ENCODE assay signal across 20 cellular contexts in the genomic region with DNA sequence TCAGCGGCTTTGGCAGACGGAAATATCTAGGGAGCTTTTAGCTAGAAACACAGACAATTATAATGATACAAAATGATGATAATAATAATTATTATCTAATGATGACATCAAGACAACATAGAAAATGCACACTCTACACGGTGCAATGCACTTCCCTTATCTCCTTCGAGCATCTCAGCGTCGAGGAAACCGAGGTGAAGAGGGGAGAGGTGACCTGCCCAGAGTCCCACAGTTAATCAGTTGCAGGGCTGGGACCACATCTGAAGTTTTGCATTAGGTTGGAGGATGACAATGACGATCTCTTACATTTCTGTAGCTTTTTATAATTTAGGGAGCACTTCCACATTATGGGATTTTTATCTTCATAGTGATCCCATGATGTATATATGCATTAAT.
DNase-seq lines count a peak whose midpoint lies in the region; ATAC-seq and TF ChIP-seq lines count a peak whose summit lies in the region.
"Had no signal": no experiment of that assay in that cellular context is flagged by ENCODE, and none has a peak within 500 bp of the region (broad histone marks: within the 10 kb centered on the region; RNA-seq: fewer than 3 reads in every experiment).

No MANE protein-coding gene starts in this region.

- H3K9me3 ChIP-seq in DND-41 (ENCODE audit: insufficient read depth, low read length, severe bottlenecking) = no peaks in the 10 kb centered on the region
- H3K9me3 ChIP-seq: A549, BE2C, HAP-1 had no signal

- CTCF ChIA-PET in activated CD8-positive, alpha-beta T cell treated with anti-CD3 and anti-CD28 coated beads for 36 hours (lab: Charles Lee) = no interaction called here

- H3K4me1 ChIP-seq in DND-41 (ENCODE audit: insufficient read depth, low read length) = no peaks in the 10 kb centered on the region
- H3K4me1 ChIP-seq: A549; BE2C; BLaER1 treated with 17β-estradiol and CSF1 and Interleukin-3, amounts not matched to agents 10 nM and 100 nM; HAP-1 had no signal

- no peaks in the 10 kb centered on the region for H3K36me3 Mint-ChIP-seq in HFFc6 (ENCODE audit: low read depth)
- H3K36me3 Mint-ChIP-seq in activated CD8-positive, alpha-beta T cell treated with anti-CD3 and anti-CD28 coated beads for 36 hours (ENCODE audit: low read depth) = no peaks in the 10 kb centered on the region
- H3K36me3 Mint-ChIP-seq: CD14-positive monocyte; CD8-positive, alpha-beta memory T cell had no signal

- TF ChIP-seq CTCF in DND-41 (IDR thresholded peaks at IDR 0.05; ENCODE audit: borderline replicate concordance, extremely low read depth, low read length, poor library complexity, severe bottlenecking) (no peak), HFFc6 (IDR thresholded peaks at IDR 0.05) (no peak)
- TF ChIP-seq CTCF in activated CD8-positive, alpha-beta T cell treated with anti-CD3 and anti-CD28 coated beads for 36 hours (IDR thresholded peaks at IDR 0.05) = no peak

- H3K27me3 ChIP-seq in DND-41 (ENCODE audit: insufficient read depth, low read length, poor library complexity) = peaks cover 3% of the 10 kb centered on the region
- H3K27me3 ChIP-seq: BE2C; BLaER1 treated with 17β-estradiol and CSF1 and Interleukin-3, amounts not matched to agents 10 nM and 100 nM had no signal

- H3K4me3 ChIP-seq in DND-41 (ENCODE audit: low read depth in 1 of 2, low read length in 2 of 2) = no peak overlapping the region
- H3K4me3 ChIP-seq: A549; BLaER1 treated with 17β-estradiol and CSF1 and Interleukin-3, amounts not matched to agents 10 nM and 100 nM; GM12878; GM23248; HAP-1 had no signal

- H4K20me1 ChIP-seq in DND-41 (ENCODE audit: insufficient read depth, low read length) = no peaks in the 10 kb centered on the region
- H4K20me1 ChIP-seq: BLaER1 treated with 17β-estradiol and CSF1 and Interleukin-3, amounts not matched to agents 10 nM and 100 nM had no signal

- ATAC-seq in DND-41 (ENCODE audit: insufficient read depth, low read depth) = 0 out of 3 replicates have a peak, but pooled peaks have one; percentile 49
- no peak for ATAC-seq in activated CD8-positive, alpha-beta T cell treated with anti-CD3 and anti-CD28 coated beads for 36 hours
- ATAC-seq: GM12878 had no signal

- peaks cover 3% of the 10 kb centered on the region for H3K27me3 Mint-ChIP-seq in HFFc6 (ENCODE audit: insufficient read depth)
- no peaks in the 10 kb centered on the region for H3K27me3 Mint-ChIP-seq in activated CD8-positive, alpha-beta T cell treated with anti-CD3 and anti-CD28 coated beads for 36 hours
- H3K27me3 Mint-ChIP-seq: CD4-positive, alpha-beta T cell had no signal

- peak overlapping the region; percentile 35; the same call in 1 of the 2 replicates for H3K4me3 Mint-ChIP-seq in HFFc6
- no peak overlapping the region for H3K4me3 Mint-ChIP-seq in activated CD8-positive, alpha-beta T cell treated with anti-CD3 and anti-CD28 coated beads for 36 hours
- H3K4me3 Mint-ChIP-seq: CD14-positive monocyte; CD4-positive, alpha-beta T cell; CD8-positive, alpha-beta memory T cell had no signal

- no peak overlapping the region for H3K9ac ChIP-seq in DND-41 (ENCODE audit: low read depth, low read length)
- H3K9ac ChIP-seq: BLaER1 treated with 17β-estradiol and CSF1 and Interleukin-3, amounts not matched to agents 10 nM and 100 nM; GM23248 had no signal

- H3K4me2 ChIP-seq in DND-41 (ENCODE audit: insufficient read depth, low read length) = no peak overlapping the region
- H3K4me2 ChIP-seq: A549; BLaER1 treated with 17β-estradiol and CSF1 and Interleukin-3, amounts not matched to agents 10 nM and 100 nM had no signal

- DNase-seq in DND-41 = no peak
- DNase-seq in HFFc6 = no peak
- peak; percentile 1 for DNase-seq in germinal center (ENCODE audit: low spot score)
- DNase-seq in NCI-H2171 treated with DMSO at 0.1 percent for 48 hours (lab: John Stamatoyannopoulos, UW) = no peak
- no peak for DNase-seq in SW480 (ENCODE audit: low spot score)
- DNase-seq in activated CD8-positive, alpha-beta T cell treated with anti-CD3 and anti-CD28 coated beads for 36 hours = no peak
- DNase-seq: 8988T; ACHN; AML-193; CD4-positive, alpha-beta T cell; CD8-positive, alpha-beta memory T cell; EL; GDM1; GM23248 had no signal

- H3K4me1 Mint-ChIP-seq in HFFc6 (ENCODE audit: low read depth) = no peaks in the 10 kb centered on the region
- no peaks in the 10 kb centered on the region for H3K4me1 Mint-ChIP-seq in activated CD8-positive, alpha-beta T cell treated with anti-CD3 and anti-CD28 coated beads for 36 hours (ENCODE audit: low read depth)
- H3K4me1 Mint-ChIP-seq: CD14-positive monocyte; CD8-positive, alpha-beta memory T cell had no signal

- no peaks in the 10 kb centered on the region for H3K9me3 Mint-ChIP-seq in HFFc6
- no peaks in the 10 kb centered on the region for H3K9me3 Mint-ChIP-seq in activated CD8-positive, alpha-beta T cell treated with anti-CD3 and anti-CD28 coated beads for 36 hours
- H3K9me3 Mint-ChIP-seq: CD4-positive, alpha-beta T cell; CD8-positive, alpha-beta memory T cell had no signal

- intact Hi-C loops in activated CD8-positive, alpha-beta T cell treated with anti-CD3 and anti-CD28 coated beads for 36 hours (cut with micrococcal nuclease) = no loop called here

- POLR2A ChIA-PET in activated CD8-positive, alpha-beta T cell treated with anti-CD3 and anti-CD28 coated beads for 36 hours (lab: Charles Lee) = no interaction called here

- H3K27ac ChIP-seq in DND-41 (ENCODE audit: low read length) = no peak overlapping the region
- H3K27ac ChIP-seq: A549; BLaER1 treated with 17β-estradiol and CSF1 and Interleukin-3, amounts not matched to agents 10 nM and 100 nM; GM23248 had no signal

- H3K27ac Mint-ChIP-seq in HFFc6 = no peak overlapping the region
- no peak overlapping the region for H3K27ac Mint-ChIP-seq in activated CD8-positive, alpha-beta T cell treated with anti-CD3 and anti-CD28 coated beads for 36 hours
- H3K27ac Mint-ChIP-seq: CD4-positive, alpha-beta T cell had no signal

- H2AFZ ChIP-seq in DND-41 (ENCODE audit: low read depth, low read length) = no peak overlapping the region
- H2AFZ ChIP-seq: GM23248 had no signal

- no peaks in the 10 kb centered on the region for H3K36me3 ChIP-seq in DND-41 (ENCODE audit: insufficient read depth, low read length)
- H3K36me3 ChIP-seq: BE2C; BLaER1 treated with 17β-estradiol and CSF1 and Interleukin-3, amounts not matched to agents 10 nM and 100 nM; HAP-1 had no signal

- no peaks in the 10 kb centered on the region for H3K79me2 ChIP-seq in DND-41 (ENCODE audit: insufficient read depth, low read length)
